In genomic region chr1:179554394-179554793, GRCh38 we compare ENCODE assay signal across 36 cellular contexts. TPM values are rescaled to one million over a fixed set of nuclear protein-coding genes. Genes with fewer than 3 reads are reported as not detected.
"Had no signal": no experiment of that assay in that cellular context is flagged by ENCODE, and none has a peak within 500 bp of the region (broad histone marks: within the 10 kb centered on the region; RNA-seq: fewer than 3 reads in every experiment).

No MANE protein-coding gene starts in this region.

- H3K4me3 Mint-ChIP-seq: naive thymus-derived CD8-positive, alpha-beta T cell; natural killer cell treated with Interleukin-12 subunit alpha and Interleukin-12 subunit beta and Interleukin-15 and Interleukin-18, amount 100 ng/mL, for 72 hours; nephron progenitor cell; neural crest cell; stimulated activated naive B cell treated with anti-CD40 and anti-IgM and Interleukin-4, amounts not matched to agents 10 μg/mL and 1 μg/mL and 100 μg/mL, for 72 hours; stimulated activated naive CD8-positive, alpha-beta T cell treated with anti-CD3 and anti-CD28 coated beads, Interleukin-15, Interleukin-2, amounts not matched to agents 100 ng/mL and 50 ng/mL, for 24 hours had no signal

- DNase-seq: naive thymus-derived CD8-positive, alpha-beta T cell; nephron progenitor cell; nucleus accumbens; pancreas; psoas muscle; right cardiac atrium; right lobe of liver; spleen; stimulated activated CD4-positive, alpha-beta T cell treated with anti-CD3 and anti-CD28 coated beads, Interleukin-12 subunit alpha, Interleukin-12 subunit beta, amount 100 ng/mL, for 4 hours; stimulated activated CD4-positive, alpha-beta T cell treated with anti-CD3 and anti-CD28 coated beads, Interleukin-1b, Interleukin-23, amount 100 ng/mL, for 48 hours; stimulated activated CD4-positive, alpha-beta T cell treated with anti-CD3 and anti-CD28 coated beads, Interleukin-4, amount 100 ng/mL, for 1 hour; stimulated activated CD4-positive, alpha-beta T cell treated with anti-CD3 and anti-CD28 coated beads, Interleukin-4, amount 100 ng/mL, for 4 hours; stimulated activated CD8-positive, alpha-beta memory T cell treated with anti-CD3 and anti-CD28 coated beads, Interleukin-4, amount 100 ng/mL, for 48 hours; stimulated activated naive B cell treated with anti-CD40 and anti-IgM and Interleukin-4, amounts not matched to agents 10 μg/mL and 1 μg/mL and 100 μg/mL, for 72 hours; stimulated activated naive CD4-positive, alpha-beta T cell treated with Interleukin-2 at 50 U/mL for 16 hours; stomach; thyroid gland; trophoblast cell; upper lobe of left lung had no signal

- H3K9me3 Mint-ChIP-seq: natural killer cell treated with Interleukin-12 subunit alpha and Interleukin-12 subunit beta and Interleukin-15 and Interleukin-18, amount 100 ng/mL, for 72 hours; nephron progenitor cell; neural crest cell; stimulated activated naive CD8-positive, alpha-beta T cell treated with anti-CD3 and anti-CD28 coated beads, Interleukin-15, Interleukin-2, amounts not matched to agents 100 ng/mL and 50 ng/mL, for 24 hours had no signal

- H3K4me1 Mint-ChIP-seq: naive thymus-derived CD8-positive, alpha-beta T cell; neural crest cell had no signal

- H3K36me3 ChIP-seq: neutrophil, pancreas, right lobe of liver, spleen, stomach, thoracic aorta, thyroid gland, tibial nerve, upper lobe of left lung, vagina had no signal

- H3K4me3 ChIP-seq: pancreas, psoas muscle, right lobe of liver, skin epidermis, smooth muscle cell, spleen, stomach, thoracic aorta, thyroid gland, tibial nerve, upper lobe of left lung, vagina had no signal

- H3K4me1 ChIP-seq: psoas muscle, right lobe of liver, spleen, thyroid gland, tibial nerve, upper lobe of left lung, vagina had no signal

- H3K4me2 ChIP-seq: smooth muscle cell had no signal

- H3K36me3 Mint-ChIP-seq: naive thymus-derived CD8-positive, alpha-beta T cell; natural killer cell treated with Interleukin-12 subunit alpha and Interleukin-12 subunit beta and Interleukin-15 and Interleukin-18, amount 100 ng/mL, for 72 hours; stimulated activated naive B cell treated with anti-CD40 and anti-IgM and Interleukin-4, amounts not matched to agents 10 μg/mL and 1 μg/mL and 100 μg/mL, for 72 hours had no signal

- FAIRE-seq: pancreas, urothelium cell line had no signal

- H3K27ac Mint-ChIP-seq: naive thymus-derived CD8-positive, alpha-beta T cell; natural killer cell treated with Interleukin-12 subunit alpha and Interleukin-12 subunit beta and Interleukin-15 and Interleukin-18, amount 100 ng/mL, for 72 hours; nephron progenitor cell; stimulated activated naive B cell treated with anti-CD40 and anti-IgM and Interleukin-4, amounts not matched to agents 10 μg/mL and 1 μg/mL and 100 μg/mL, for 72 hours; stimulated activated naive CD8-positive, alpha-beta T cell treated with anti-CD3 and anti-CD28 coated beads, Interleukin-15, Interleukin-2, amounts not matched to agents 100 ng/mL and 50 ng/mL, for 24 hours had no signal

- ATAC-seq: naive thymus-derived CD8-positive, alpha-beta T cell; natural killer cell treated with Interleukin-12 subunit alpha and Interleukin-12 subunit beta and Interleukin-15 and Interleukin-18, amount 100 ng/mL, for 72 hours; pancreas; psoas muscle; right cardiac atrium; right lobe of liver; stimulated activated naive B cell treated with anti-CD40 and anti-IgM and Interleukin-4, amounts not matched to agents 10 μg/mL and 1 μg/mL and 100 μg/mL, for 72 hours had no signal

- H3K27me3 ChIP-seq: pancreas, right lobe of liver, spleen, stomach, thyroid gland, tibial nerve, upper lobe of left lung, vagina had no signal

- H3K27ac ChIP-seq: neutrophil, pancreas, psoas muscle, right lobe of liver, skin epidermis, spleen, stomach, thoracic aorta, thyroid gland, tibial nerve, upper lobe of left lung, vagina had no signal

- H3K9me3 ChIP-seq: neutrophil, pancreas, psoas muscle, right lobe of liver, spleen, stomach, thoracic aorta, thyroid gland, tibial nerve, upper lobe of left lung, vagina had no signal

RNA-seq across cellular contexts. Expression of gene NPHS2, which starts 21.4 kb away (rescaled TPM):
- total RNA-seq: naive thymus-derived CD8-positive, alpha-beta T cell; natural killer cell treated with Interleukin-12 subunit alpha and Interleukin-12 subunit beta and Interleukin-15 and Interleukin-18, amount 100 ng/mL, for 72 hours; neural crest cell; omental fat pad; osteocyte; posterior vena cava; psoas muscle; renal cortical epithelial cell; right cardiac atrium; right lobe of liver; smooth muscle cell; subcutaneous adipose tissue; temporal lobe; thoracic aorta; thyroid gland; tibial nerve; upper lobe of left lung; ureter; vagina had no signal
- polyA plus RNA-seq: naive thymus-derived CD8-positive, alpha-beta T cell; pancreas; psoas muscle; right cardiac atrium; smooth muscle cell; stomach had no signal

RNA-seq across cellular contexts. Expression of gene TDRD5, which starts 37.2 kb away (rescaled TPM):
- total RNA-seq: naive thymus-derived CD8-positive, alpha-beta T cell; natural killer cell treated with Interleukin-12 subunit alpha and Interleukin-12 subunit beta and Interleukin-15 and Interleukin-18, amount 100 ng/mL, for 72 hours; neural crest cell; osteocyte; posterior vena cava; psoas muscle; right lobe of liver; smooth muscle cell; vagina had no signal
- polyA plus RNA-seq: naive thymus-derived CD8-positive, alpha-beta T cell; smooth muscle cell had no signal
